Comparison of ENCODE assay signal across 11 cellular contexts in genomic region chr12:122346054-122346453, GRCh38.
"Had no signal": no experiment of that assay in that cellular context is flagged by ENCODE, and none has a peak within 500 bp of the region (broad histone marks: within the 10 kb centered on the region; RNA-seq: fewer than 3 reads in every experiment).

No MANE protein-coding gene starts in this region.

- H3K4me2 ChIP-seq: GM23338 had no signal

- H3K4me3 Mint-ChIP-seq: GM23338, H9, HFFc6 had no signal

- H3K4me3 ChIP-seq: GM23248, GM23338, HAP-1 had no signal

- FAIRE-seq: H1, H54 had no signal

- H3K4me1 Mint-ChIP-seq: GM23338, H9 had no signal

- H3K27ac Mint-ChIP-seq: GM23338, H9, HFFc6 had no signal

- H3K9me3 Mint-ChIP-seq: GM23338, H9, HFFc6 had no signal

- H2AFZ ChIP-seq: GM23248, GM23338 had no signal

- ATAC-seq: GM23338, HCT116 had no signal

- H3K9ac ChIP-seq: GM23248 had no signal

- H3K36me3 ChIP-seq: HAP-1 had no signal

- H3K27ac ChIP-seq: GM23248 had no signal

- H3K9me3 ChIP-seq: HAP-1 had no signal

- DNase-seq: GM23248, GOT3, H7, H9, HCEC 1CT, HFFc6 had no signal
